ENCODE assay signal across 9 cellular contexts in genomic region chr5:127320032-127320945, GRCh38. TPM values are rescaled to one million over a fixed set of nuclear protein-coding genes. Genes with fewer than 3 reads are reported as not detected.
DNase-seq lines count a peak whose midpoint lies in the region; ATAC-seq and TF ChIP-seq lines count a peak whose summit lies in the region.
"Had no signal": no experiment of that assay in that cellular context is flagged by ENCODE, and none has a peak within 500 bp of the region (broad histone marks: within the 10 kb centered on the region; RNA-seq: fewer than 3 reads in every experiment).

No MANE protein-coding gene starts in this region.

- H3K4me1 ChIP-seq in hepatocyte (ENCODE audit: insufficient read depth): no peaks in the 10 kb centered on the region

- no peaks in the 10 kb centered on the region for H4K20me1 ChIP-seq in hepatocyte (ENCODE audit: insufficient read depth, poor library complexity, severe bottlenecking)

- ATAC-seq in GM18861 (IDR thresholded peaks at IDR 0.05; ENCODE audit: unreplicated experiment): peak; percentile 96
- peak; percentile 90 for ATAC-seq in HG02588 (IDR thresholded peaks at IDR 0.05; ENCODE audit: unreplicated experiment)
- ATAC-seq in left colon: peak; percentile 27

- no peak overlapping the region for H3K4me3 ChIP-seq in hepatocyte
- H3K4me3 ChIP-seq: SJSA1 had no signal

- no peaks in the 10 kb centered on the region for H3K9me3 ChIP-seq in hepatocyte (ENCODE audit: low read depth)
- H3K9me3 ChIP-seq: SJSA1 had no signal

- H3K4me2 ChIP-seq in hepatocyte: no peak overlapping the region

- intact Hi-C loops in left colon (cut with DNase I, micrococcal nuclease): no loop called here

- no peak for TF ChIP-seq CTCF in hepatocyte (IDR thresholded peaks at IDR 0.05; ENCODE audit: poor library complexity)

- no peaks in the 10 kb centered on the region for H3K27me3 ChIP-seq in hepatocyte

- no peak overlapping the region for H3K27ac ChIP-seq in hepatocyte
- H3K27ac ChIP-seq: SJSA1 had no signal

- H3K36me3 ChIP-seq in hepatocyte (replicated peaks; ENCODE audit: insufficient read depth, low read depth): no peaks in the 10 kb centered on the region
- H3K36me3 ChIP-seq: SJSA1 had no signal

- DNase-seq in MV-4-11 (lab: John Stamatoyannopoulos, UW) (peak; percentile 91), left colon (no peak), superior temporal gyrus (ENCODE audit: extremely low spot score) (no peak), HUDEP-2 (lab: John Stamatoyannopoulos, UW; ENCODE audit: unreplicated experiment in 76 of 76) (no peak), hepatocyte (ENCODE audit: low spot score) (no peak), HuH-7 (ENCODE audit: low spot score) (no peak)

- no peaks in the 10 kb centered on the region for H3K79me2 ChIP-seq in hepatocyte

- no peak overlapping the region for H2AFZ ChIP-seq in hepatocyte

- 52% methylated on average over 5 of the region's 5 CpGs for WGBS in hepatocyte (ENCODE audit: low lambda C conversion rate, missing lambda C conversion rate)

- no peaks in the 10 kb centered on the region for H3K9me2 ChIP-seq in hepatocyte (replicated peaks; ENCODE audit: insufficient read depth)

RNA-seq across cellular contexts. Expression of gene MEGF10, which starts 29.7 kb away (rescaled TPM):
- under 1 TPM; 0.49 to 0.92 TPM for total RNA-seq in left colon
- total RNA-seq in hepatocyte: 3.3 and 6.7 TPM in 2 replicates
- 1.1 and 1.7 TPM in 2 replicates for polyA plus RNA-seq in hepatocyte

Comparison
In these comparisons a context has a peak if more than half of its experiments do, and no peak if none do; other contexts are left out.
1. ATAC-seq: peak in every context shown above with its lines; median percentile 96 in GM18861; 90 in HG02588; 27 in left colon.